Comparison of ENCODE assay signal across 34 cellular contexts in the genomic region with DNA sequence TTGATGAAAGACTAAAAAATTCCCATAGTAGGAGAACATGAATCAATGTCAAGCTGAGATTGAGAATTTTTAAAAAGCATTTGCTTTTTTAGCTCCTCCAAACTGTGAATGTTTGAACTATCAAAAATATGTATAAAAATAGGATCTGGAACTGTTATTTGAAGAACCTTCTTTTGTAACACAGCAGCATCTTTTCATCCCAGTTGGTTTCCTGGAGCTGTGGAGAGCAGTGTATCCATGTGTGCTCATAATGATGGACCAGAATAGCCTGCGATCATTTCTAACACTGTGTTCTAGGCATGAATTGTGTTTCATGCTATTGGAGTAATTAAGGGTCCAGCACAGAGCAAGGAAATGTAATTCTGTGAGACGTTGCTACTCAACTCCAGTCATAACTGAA. TPM values are rescaled to one million over a fixed set of nuclear protein-coding genes. Genes with fewer than 3 reads are reported as not detected.
"Had no signal": no experiment of that assay in that cellular context is flagged by ENCODE, and none has a peak within 500 bp of the region (broad histone marks: within the 10 kb centered on the region; RNA-seq: fewer than 3 reads in every experiment).

No MANE protein-coding gene starts in this region.

- H3K27ac ChIP-seq: cardiac muscle cell, VCaP had no signal

- H3K4me3 ChIP-seq: adrenal gland, ascending aorta, cardiac muscle cell had no signal

- H3K27me3 ChIP-seq: adrenal gland, ascending aorta, cardiac muscle cell had no signal

- H3K9me3 ChIP-seq: adrenal gland, ascending aorta had no signal

- ATAC-seq: activated CD8-positive, alpha-beta T cell treated with anti-CD3 and anti-CD28 coated beads for 36 hours; activated naive CD4-positive, alpha-beta T cell treated with anti-CD3 and anti-CD28 coated beads, Interleukin-2, amount 50 U/mL, for 72 hours; activated T-cell treated with anti-CD3 and anti-CD28 coated beads, Interleukin-2, amount 50 U/mL, for 4 hours; activated T-cell treated with anti-CD3 and anti-CD28 coated beads, Interleukin-2, amount 50 U/mL, for 72 hours; activated T-helper 17 cell treated with anti-CD3 and anti-CD28 coated beads, Interleukin-2, amount 50 U/mL, for 72 hours had no signal

- DNase-seq: activated B cell treated with CpG ODN at 0.5 μM for 24 hours; activated CD4-positive, alpha-beta memory T cell treated with anti-CD3 and anti-CD28 coated beads for 36 hours; activated CD4-positive, alpha-beta T cell treated with anti-CD3 and anti-CD28 coated beads for 4 hours; activated CD4-positive, alpha-beta T cell treated with anti-CD3 and anti-CD28 coated beads, Interleukin-2, amount 10 ng/mL, durations not matched to agents 24 days and 14 days; activated CD4-positive, alpha-beta T cell treated with anti-CD3 and anti-CD28 coated beads, Interleukin-2, amount 50 U/mL, for 1 hour; activated CD4-positive, alpha-beta T cell treated with anti-CD3 and anti-CD28 coated beads, Interleukin-2, amount 50 U/mL, for 4 hours; activated CD4-positive, CD25-positive, alpha-beta regulatory T cell treated with anti-CD3 and anti-CD28 coated beads, Interleukin-2, amount 50 U/mL, for 72 hours; activated CD8-positive, alpha-beta memory T cell treated with anti-CD3 and anti-CD28 coated beads, Interleukin-2, amount 50 U/mL, for 4 hours; activated CD8-positive, alpha-beta T cell treated with anti-CD3 and anti-CD28 coated beads for 36 hours; activated effector memory CD4-positive, alpha-beta T cell treated with anti-CD3 and anti-CD28 coated beads, Interleukin-2, amount 50 U/mL, for 16 hours; activated gamma-delta T cell treated with Interleukin-2 at 50 U/mL for 16 hours; activated naive CD4-positive, alpha-beta T cell; activated naive CD4-positive, alpha-beta T cell treated with anti-CD3 and anti-CD28 coated beads for 36 hours; activated naive CD4-positive, alpha-beta T cell treated with anti-CD3 and anti-CD28 coated beads, Interleukin-2, amount 50 U/mL, for 16 hours; activated naive CD8-positive, alpha-beta T cell treated with anti-CD3 and anti-CD28 coated beads for 36 hours; activated T-cell treated with anti-CD3 and anti-CD28 coated beads for 4 hours; activated T-cell treated with anti-CD3 and anti-CD28 coated beads, Interleukin-2, amount 50 U/mL, for 1 hour; activated T-cell treated with anti-CD3 and anti-CD28 coated beads, Interleukin-2, amount 50 U/mL, for 4 hours; activated T-cell treated with anti-CD3 and anti-CD28 coated beads, Interleukin-2, amount 50 U/mL, for 72 hours; adrenal gland; amniotic stem cell; anterior cingulate cortex; central memory CD4-positive, alpha-beta T cell; cerebellar nuclear complex; T-helper 1 cell; T-helper 2 cell; T-helper 9 cell had no signal

- H3K36me3 ChIP-seq: adrenal gland, cardiac muscle cell had no signal

RNA-seq across cellular contexts. Expression of gene MRAP2, which starts 22.1 kb away (rescaled TPM):
- total RNA-seq: activated B cell treated with CpG ODN at 0.5 μM for 24 hours; activated CD4-positive, alpha-beta memory T cell treated with anti-CD3 and anti-CD28 coated beads for 36 hours; activated CD4-positive, alpha-beta T cell treated with anti-CD3 and anti-CD28 coated beads, Interleukin-2, amount 10 ng/mL, durations not matched to agents 24 days and 14 days; activated CD8-positive, alpha-beta memory T cell treated with anti-CD3 and anti-CD28 coated beads for 36 hours; activated CD8-positive, alpha-beta T cell treated with anti-CD3 and anti-CD28 coated beads for 36 hours; activated naive CD4-positive, alpha-beta T cell treated with anti-CD3 and anti-CD28 coated beads for 36 hours; activated naive CD4-positive, alpha-beta T cell treated with anti-CD3 and anti-CD28 coated beads, Interleukin-2, amount 50 U/mL, for 72 hours; activated naive CD8-positive, alpha-beta T cell treated with anti-CD3 and anti-CD28 coated beads for 36 hours; activated T-cell treated with anti-CD3 and anti-CD28 coated beads, Interleukin-2, amount 50 U/mL, for 4 hours; activated T-cell treated with anti-CD3 and anti-CD28 coated beads, Interleukin-2, amount 50 U/mL, for 72 hours; activated T-helper 1 cell treated with anti-CD3 and anti-CD28 coated beads, Interleukin-12 subunit alpha, Interleukin-12 subunit beta, Interleukin-2, Interleukin-4 antibody, amounts not matched to agents 30 ng/mL and 10 ng/mL and 1 ng/mL, durations not matched to agents 14 hours and 24 hours and 36 hours had no signal
